Comparison of ENCODE assay signal across 8 cellular contexts in the genomic region with DNA sequence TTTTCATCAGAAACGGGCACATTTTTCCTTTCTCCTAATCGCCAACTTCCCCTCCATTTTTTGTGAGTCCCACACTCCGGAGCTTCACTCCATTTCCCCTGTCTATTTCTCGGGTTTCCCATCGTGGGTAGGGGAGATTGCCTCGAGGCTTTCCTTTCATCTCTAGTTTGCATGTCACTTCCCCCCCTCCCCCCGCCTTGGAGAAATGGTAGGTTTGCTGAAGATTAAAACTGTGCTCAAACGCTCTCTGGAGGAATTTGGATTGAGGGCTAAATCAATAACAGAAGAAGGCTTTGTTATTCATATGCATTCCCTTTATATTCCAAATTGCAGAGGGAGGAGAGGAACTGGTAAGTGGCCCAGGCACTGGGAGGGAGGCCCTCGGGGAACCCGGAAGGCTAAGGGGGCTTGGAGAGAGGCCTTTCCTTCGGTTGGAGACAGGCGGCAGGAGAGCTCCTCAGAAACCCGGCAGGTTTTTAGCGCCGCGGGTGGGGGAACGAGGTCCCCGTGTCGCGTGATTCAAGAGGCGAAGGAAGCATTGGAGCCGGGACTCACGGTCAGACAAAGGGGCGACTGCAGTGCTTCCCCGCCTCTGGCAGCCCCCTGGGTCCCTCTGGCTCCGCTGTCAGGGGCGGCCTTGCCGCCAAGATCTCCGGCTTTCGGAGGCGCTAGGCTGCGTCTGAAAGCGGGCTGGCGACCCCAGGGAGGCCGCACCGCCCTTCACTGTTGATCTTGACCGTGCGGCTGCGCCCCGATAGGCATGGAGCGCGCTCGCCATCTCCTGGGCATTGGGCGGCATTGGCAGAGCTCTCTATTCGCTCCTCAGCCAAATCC. TPM values are rescaled to one million over a fixed set of nuclear protein-coding genes. Genes with fewer than 3 reads are reported as not detected.
DNase-seq lines count a peak whose midpoint lies in the region; ATAC-seq, FAIRE-seq and TF ChIP-seq lines count a peak whose summit lies in the region.

No MANE protein-coding gene starts in this region.

- dilution Hi-C loops in endothelial cell of umbilical vein (cut with MboI; ENCODE audit: extremely low pct_ligation_motif_present, low sequenced_read_pairs): no loop called here

- ATAC-seq in GM18873 (IDR thresholded peaks at IDR 0.05; ENCODE audit: low FRiP score, unreplicated experiment) (peak; percentile 73), HG03196 (IDR thresholded peaks at IDR 0.05; ENCODE audit: unreplicated experiment) (peak; percentile 91)

- H3K4me1 ChIP-seq in BLaER1 (peaks cover 9% of the 10 kb centered on the region), endothelial cell of umbilical vein (ENCODE audit: control insufficient read depth, extremely low read depth, insufficient read depth, low read length) (peaks cover 5% of the 10 kb centered on the region)

- peak overlapping the region; percentile 78 for H3K4me2 ChIP-seq in BLaER1
- H3K4me2 ChIP-seq in endothelial cell of umbilical vein (ENCODE audit: insufficient read depth, low read length): peak overlapping the region; percentile 43

- FAIRE-seq in endothelial cell of umbilical vein (lab: Jason Lieb, UNC): peak; percentile 62

- BruUV-seq in endothelial cell of umbilical vein (replicated peaks; lab: Mats Ljungman, UMichigan): no TSS peak

- peak overlapping the region; percentile 21 for H2AFZ ChIP-seq in endothelial cell of umbilical vein (ENCODE audit: low read depth, low read length)

- no peak for TF ChIP-seq POLR2A in endothelial cell of umbilical vein (IDR thresholded peaks at IDR 0.05; ENCODE audit: low read depth, low read length)

- TF ChIP-seq CTCF in endothelial cell of umbilical vein (IDR thresholded peaks at IDR 0.05; ENCODE audit: extremely low read depth in 1 of 2, insufficient read depth in 1 of 2, low read depth in 1 of 2, low read length in 2 of 2): peak; percentile 83 to 93

- H3K79me2 ChIP-seq in endothelial cell of umbilical vein (ENCODE audit: control insufficient read depth, insufficient read depth, low read length): no peaks in the 10 kb centered on the region

- H3K9me3 ChIP-seq in BLaER1 (peaks cover 48% of the 10 kb centered on the region), endothelial cell of umbilical vein (replicated peaks; ENCODE audit: control insufficient read depth, insufficient read depth, low read length) (no peaks in the 10 kb centered on the region)

- intact Hi-C loops in endothelial cell of umbilical vein (cut with micrococcal nuclease): loop anchor here (1.0 to 5.0 kb wide), 8 partner anchors 16 to 1395 kb away; no protein-coding TSS in a partner anchor

- CTCF ChIA-PET in endothelial cell of umbilical vein (lab: Charles Lee): interaction anchor here (0.6 to 6.0 kb wide), 41 partner anchors 9 to 1400 kb away, joined by 3 to 113 read pairs (median 4); a partner anchor contains a TSS

- POLR2A ChIA-PET in endothelial cell of umbilical vein (lab: Charles Lee): no interaction called here

- no peaks in the 10 kb centered on the region for H3K36me3 ChIP-seq in BLaER1
- H3K36me3 ChIP-seq in endothelial cell of umbilical vein (ENCODE audit: control insufficient read depth in 2 of 2, extremely low read depth in 1 of 2, insufficient read depth in 2 of 2, low read length in 2 of 2): no peaks in the 10 kb centered on the region

- H4K20me1 ChIP-seq in BLaER1 (peaks cover 97% of the 10 kb centered on the region), endothelial cell of umbilical vein (replicated peaks; ENCODE audit: control insufficient read depth, extremely low read depth, insufficient read depth, low read length) (peaks cover 6% of the 10 kb centered on the region)

- H3K9ac ChIP-seq in BLaER1 (no peak overlapping the region), endothelial cell of umbilical vein (replicated peaks; ENCODE audit: extremely low read depth, insufficient read depth, low read length) (no peak overlapping the region)

- H3K9me1 ChIP-seq in endothelial cell of umbilical vein (replicated peaks; ENCODE audit: control insufficient read depth, extremely low read depth, insufficient read depth, low read length): no peaks in the 10 kb centered on the region

- H3K4me3 ChIP-seq in BLaER1 (peak overlapping the region; percentile 59), endothelial cell of umbilical vein (replicated peaks in 1 of 3; ENCODE audit: insufficient read depth in 1 of 3, low read depth in 1 of 3, low read length in 3 of 3) (peak overlapping the region in 1 of 3 experiments; percentile 17)

- DNase-seq in NCI-H510A treated with DMSO at 0.1 percent for 48 hours (lab: John Stamatoyannopoulos, UW): peak; percentile 87
- DNase-seq in activated CD4-positive, alpha-beta T cell treated with anti-CD3 and anti-CD28 coated beads, Interleukin-2, amount 50 U/mL, for 4 hours: peak; percentile 34 to 40
- peak; percentile 72 for DNase-seq in endothelial cell of umbilical vein (ENCODE audit: low read depth, low spot score)
- DNase-seq in midbrain (lab: John Stamatoyannopoulos, UW): peak; percentile 11
- DNase-seq in stimulated activated CD8-positive, alpha-beta memory T cell treated with anti-CD3 and anti-CD28 coated beads, Interleukin-7, amount 100 ng/mL, for 1 hour (ENCODE audit: low read depth in 2 of 2): peak; percentile 13 to 31

- no peak overlapping the region for H3K27ac ChIP-seq in BLaER1
- no peak overlapping the region for H3K27ac ChIP-seq in endothelial cell of umbilical vein (ENCODE audit: insufficient read depth, low read depth, low read length)

- H3K27me3 ChIP-seq in BLaER1: peaks cover 100% of the 10 kb centered on the region
- H3K27me3 ChIP-seq in endothelial cell of umbilical vein (ENCODE audit: control insufficient read depth in 2 of 2, insufficient read depth in 2 of 2, low read length in 2 of 2): peaks cover 87 to 97% of the 10 kb centered on the region in 2 experiments

TF ChIP-seq in endothelial cell of umbilical vein, 7 proteins besides CTCF, POLR2A, EP300 and RAD21 (continues in another document):
- no peak for TF ChIP-seq FOS (IDR thresholded peaks at IDR 0.05; ENCODE audit: borderline replicate concordance, insufficient read depth, low read length)
- TF ChIP-seq GATA2 (IDR thresholded peaks at IDR 0.05; ENCODE audit: insufficient read depth, insufficient read length, low read depth, low read length): no peak
- TF ChIP-seq, protein P1, sequence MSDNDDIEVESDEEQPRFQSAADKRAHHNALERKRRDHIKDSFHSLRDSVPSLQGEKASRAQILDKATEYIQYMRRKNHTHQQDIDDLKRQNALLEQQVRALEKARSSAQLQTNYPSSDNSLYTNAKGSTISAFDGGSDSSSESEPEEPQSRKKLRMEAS (IDR thresholded peaks at IDR 0.05; ENCODE audit: insufficient read depth, insufficient read length): no peak
- TF ChIP-seq EZH2 (IDR thresholded peaks at IDR 0.05; ENCODE audit: borderline replicate concordance, low read depth, low read length, severe bottlenecking): no peak
- TF ChIP-seq POLR2AphosphoS5 (IDR thresholded peaks at IDR 0.05; ENCODE audit: insufficient read depth, low read depth, low read length): no peak

RNA-seq across cellular contexts. Expression of a gene that starts 2.4 kb away (rescaled TPM):
- not detected in 2 replicates for total RNA-seq in endothelial cell of umbilical vein
- not detected in 2 replicates for polyA plus RNA-seq in endothelial cell of umbilical vein
- not detected in 2 replicates for polyA plus RNA-seq in endothelial cell of umbilical vein (2011; cell fraction: cytosol; rRNA removed)
- polyA plus RNA-seq in endothelial cell of umbilical vein (2011; cell fraction: nucleus; rRNA removed): not detected in 2 replicates
- polyA plus RNA-seq in endothelial cell of umbilical vein (2012): not detected in 2 replicates
- polyA minus RNA-seq in endothelial cell of umbilical vein: not detected in 2 replicates
- not detected for polyA minus RNA-seq in endothelial cell of umbilical vein (2011; cell fraction: cytosol; rRNA and poly(A)+ RNA removed)
- polyA minus RNA-seq in endothelial cell of umbilical vein (2011; cell fraction: nucleus; rRNA and poly(A)+ RNA removed): not detected in 2 replicates

RNA-seq across cellular contexts. Expression of a gene that starts 4.7 kb away (rescaled TPM):
- total RNA-seq in endothelial cell of umbilical vein: not detected in 2 replicates
- polyA plus RNA-seq in endothelial cell of umbilical vein: not detected in 2 replicates
- polyA plus RNA-seq in endothelial cell of umbilical vein (2011; cell fraction: cytosol; rRNA removed): not detected in 2 replicates
- not detected in 2 replicates for polyA plus RNA-seq in endothelial cell of umbilical vein (2011; cell fraction: nucleus; rRNA removed)
- polyA plus RNA-seq in endothelial cell of umbilical vein (2012): not detected in 2 replicates
- not detected in 2 replicates for polyA minus RNA-seq in endothelial cell of umbilical vein
- polyA minus RNA-seq in endothelial cell of umbilical vein (2011; cell fraction: cytosol; rRNA and poly(A)+ RNA removed): not detected
- not detected in 2 replicates for polyA minus RNA-seq in endothelial cell of umbilical vein (2011; cell fraction: nucleus; rRNA and poly(A)+ RNA removed)

RNA-seq across cellular contexts. Expression of a gene that starts 9.9 kb away (rescaled TPM):
- total RNA-seq in endothelial cell of umbilical vein: not detected in 2 replicates
- not detected in 2 replicates for polyA plus RNA-seq in endothelial cell of umbilical vein
- not detected in 2 replicates for polyA plus RNA-seq in endothelial cell of umbilical vein (2011; cell fraction: cytosol; rRNA removed)
- not detected in 2 replicates for polyA plus RNA-seq in endothelial cell of umbilical vein (2011; cell fraction: nucleus; rRNA removed)
- not detected in 2 replicates for polyA plus RNA-seq in endothelial cell of umbilical vein (2012)
- not detected in 2 replicates for polyA minus RNA-seq in endothelial cell of umbilical vein
- 1.0 TPM for polyA minus RNA-seq in endothelial cell of umbilical vein (2011; cell fraction: cytosol; rRNA and poly(A)+ RNA removed)
- polyA minus RNA-seq in endothelial cell of umbilical vein (2011; cell fraction: nucleus; rRNA and poly(A)+ RNA removed): not detected in 2 replicates

RNA-seq across cellular contexts. Expression of a gene that starts 13.4 kb away (rescaled TPM):
- not detected in 2 replicates for total RNA-seq in endothelial cell of umbilical vein
- polyA plus RNA-seq in endothelial cell of umbilical vein: not detected in 2 replicates
- polyA plus RNA-seq in endothelial cell of umbilical vein (2011; cell fraction: cytosol; rRNA removed): not detected in 2 replicates
- polyA plus RNA-seq in endothelial cell of umbilical vein (2011; cell fraction: nucleus; rRNA removed): not detected in 2 replicates
- not detected in 2 replicates for polyA plus RNA-seq in endothelial cell of umbilical vein (2012)
- polyA minus RNA-seq in endothelial cell of umbilical vein: not detected in 2 replicates
- polyA minus RNA-seq in endothelial cell of umbilical vein (2011; cell fraction: cytosol; rRNA and poly(A)+ RNA removed): not detected
- polyA minus RNA-seq in endothelial cell of umbilical vein (2011; cell fraction: nucleus; rRNA and poly(A)+ RNA removed): not detected in 2 replicates

RNA-seq across cellular contexts. Expression of a gene that starts 19.4 kb away (rescaled TPM):
- total RNA-seq in endothelial cell of umbilical vein: not detected in 2 replicates
- polyA plus RNA-seq in endothelial cell of umbilical vein: not detected in 2 replicates
- polyA plus RNA-seq in endothelial cell of umbilical vein (2011; cell fraction: cytosol; rRNA removed): not detected in 2 replicates
- polyA plus RNA-seq in endothelial cell of umbilical vein (2011; cell fraction: nucleus; rRNA removed): not detected in 2 replicates
- polyA plus RNA-seq in endothelial cell of umbilical vein (2012): not detected in 2 replicates
- polyA minus RNA-seq in endothelial cell of umbilical vein: not detected in 2 replicates
- polyA minus RNA-seq in endothelial cell of umbilical vein (2011; cell fraction: cytosol; rRNA and poly(A)+ RNA removed): not detected
- polyA minus RNA-seq in endothelial cell of umbilical vein (2011; cell fraction: nucleus; rRNA and poly(A)+ RNA removed): not detected in 2 replicates

Comparison
In these comparisons a context has a peak if more than half of its experiments do, and no peak if none do; other contexts are left out.
1. DNase-seq: peak in every context shown above with its lines; median percentile 87 in NCI-H510A treated with DMSO at 0.1 percent for 48 hours; 72 in endothelial cell of umbilical vein; 37 in activated CD4-positive, alpha-beta T cell treated with anti-CD3 and anti-CD28 coated beads, Interleukin-2, amount 50 U/mL, for 4 hours; 22 in stimulated activated CD8-positive, alpha-beta memory T cell treated with anti-CD3 and anti-CD28 coated beads, Interleukin-7, amount 100 ng/mL, for 1 hour; 11 in midbrain.